Comparison of ENCODE assay signal across 19 cellular contexts in genomic region chr22:29122041-29122440, GRCh38. TPM values are rescaled to one million over a fixed set of nuclear protein-coding genes. Genes with fewer than 3 reads are reported as not detected.
DNase-seq lines count a peak whose midpoint lies in the region; ATAC-seq, FAIRE-seq and TF ChIP-seq lines count a peak whose summit lies in the region.
"Had no signal": no experiment of that assay in that cellular context is flagged by ENCODE, and none has a peak within 500 bp of the region (broad histone marks: within the 10 kb centered on the region; RNA-seq: fewer than 3 reads in every experiment).

No MANE protein-coding gene starts in this region.

- no peak for DNase-seq in HepG2 (ENCODE audit: low spot score)
- no peak for DNase-seq in right lobe of liver
- peak; percentile 21 for DNase-seq in OCI-M1 (lab: John Stamatoyannopoulos, UW)
- no peak for DNase-seq in activated T-helper 2 cell treated with anti-CD3 and anti-CD28 coated beads, Interferon-gamma antibody, Interleukin-2, Interleukin-4, amounts not matched to agents 10 μg/mL and 5 μg/mL and 100 μg/mL, durations not matched to agents 14 hours and 24 hours and 36 hours (ENCODE audit: low spot score)
- DNase-seq in stimulated activated effector memory CD8-positive, alpha-beta T cell treated with anti-CD3 and anti-CD28 coated beads, Interleukin-12 subunit alpha, Interleukin-12 subunit beta, amount 100 ng/mL, for 72 hours (ENCODE audit: low spot score in 2 of 2), result no peak
- DNase-seq in GM23248, result no peak
- DNase-seq in mesendoderm, result no peak
- DNase-seq in NCI-H526 (lab: John Stamatoyannopoulos, UW), result no peak
- DNase-seq: CD8-positive, alpha-beta T cell; DMS79; HCEC 1CT; NCI-H1105 treated with DMSO at 0.1 percent for 48 hours; NCI-H1694; NCI-H82; PC-3; RPMI8226; SHP77 treated with DMSO at 0.1 percent for 48 hours had no signal

- no peak overlapping the region for H2BK120ac ChIP-seq in mesendoderm (ENCODE audit: low read depth, low read length)

- BruUV-seq in HepG2 (replicated peaks; lab: Mats Ljungman, UMichigan), result no TSS peak

- TF ChIP-seq RAD21 in HepG2 (CRISPR knock-in tag; IDR thresholded peaks at IDR 0.05), result no peak

- no peaks in the 10 kb centered on the region for H3K79me2 ChIP-seq in HepG2 (ENCODE audit: insufficient read depth, low read length)
- no peaks in the 10 kb centered on the region for H3K79me2 ChIP-seq in GM23248 (ENCODE audit: insufficient read depth)
- H3K79me2 ChIP-seq in mesendoderm (ENCODE audit: control insufficient read depth, insufficient read depth, low read length), result no peaks in the 10 kb centered on the region

- H4K8ac ChIP-seq in mesendoderm (ENCODE audit: low read depth, low read length), result no peak overlapping the region

- CTCF ChIA-PET in HepG2 (lab: Yijun Ruan, JAX; ENCODE audit: low intra/inter-chr PET ratio, low total read pairs), result no interaction called here

- H3K27ac ChIP-seq in HepG2 (ENCODE audit: extremely low read length, insufficient read depth, low read length) (no peak overlapping the region), right lobe of liver (no peak overlapping the region), GM23248 (no peak overlapping the region), mesendoderm (ENCODE audit: low read depth, low read length) (no peak overlapping the region)
- H3K27ac ChIP-seq: BLaER1 treated with 17β-estradiol and CSF1 and Interleukin-3, amounts not matched to agents 10 nM and 100 nM; HL-60 had no signal

- peaks cover 15% of the 10 kb centered on the region for H3K27me3 Mint-ChIP-seq in activated T-helper 2 cell treated with anti-CD3 and anti-CD28 coated beads, Interferon-gamma antibody, Interleukin-2, Interleukin-4, amounts not matched to agents 10 μg/mL and 5 μg/mL and 100 μg/mL, durations not matched to agents 14 hours and 24 hours and 36 hours (ENCODE audit: low read depth)

- no peaks in the 10 kb centered on the region for H3K9me3 ChIP-seq in HepG2 (ENCODE audit: low read length)
- H3K9me3 ChIP-seq in right lobe of liver, result no peaks in the 10 kb centered on the region
- H3K9me3 ChIP-seq in GM23248 (ENCODE audit: low read depth), result no peaks in the 10 kb centered on the region

- no peak for TF ChIP-seq POLR2A in HepG2 (IDR thresholded peaks at IDR 0.05; ENCODE audit: insufficient read depth in 1 of 2, low read depth in 2 of 2, low read length in 2 of 2)
- no peak for TF ChIP-seq POLR2A in right lobe of liver (IDR thresholded peaks at IDR 0.05)

- H3K23ac ChIP-seq in mesendoderm (ENCODE audit: low read length), result no peak overlapping the region

- no peak overlapping the region for H2BK15ac ChIP-seq in mesendoderm (replicated peaks; ENCODE audit: low read depth)

- TF ChIP-seq EP300 in HepG2 (IDR thresholded peaks at IDR 0.05; ENCODE audit: low read depth in 2 of 2, low read length in 2 of 2) (no peak), HepG2 (CRISPR knock-in tag; IDR thresholded peaks at IDR 0.05; ENCODE audit: borderline replicate concordance) (no peak)

- H4K5ac ChIP-seq in mesendoderm (ENCODE audit: low read length), result no peak overlapping the region

- peak overlapping the region; percentile 17 for H3K4me3 Mint-ChIP-seq in activated T-helper 2 cell treated with anti-CD3 and anti-CD28 coated beads, Interferon-gamma antibody, Interleukin-2, Interleukin-4, amounts not matched to agents 10 μg/mL and 5 μg/mL and 100 μg/mL, durations not matched to agents 14 hours and 24 hours and 36 hours (ENCODE audit: low read depth)
- H3K4me3 Mint-ChIP-seq in stimulated activated effector memory CD8-positive, alpha-beta T cell treated with anti-CD3 and anti-CD28 coated beads, Interleukin-12 subunit alpha, Interleukin-12 subunit beta, amount 100 ng/mL, for 72 hours, result no peak overlapping the region
- H3K4me3 Mint-ChIP-seq: CD8-positive, alpha-beta T cell had no signal

- intact Hi-C loops in HepG2 (cut with micrococcal nuclease; ENCODE audit: unreplicated experiment) (no loop called here), right lobe of liver (cut with DNase I) (no loop called here)
- intact Hi-C loops in activated T-helper 2 cell treated with anti-CD3 and anti-CD28 coated beads, Interferon-gamma antibody, Interleukin-2, Interleukin-4, amounts not matched to agents 10 μg/mL and 5 μg/mL and 100 μg/mL, durations not matched to agents 14 hours and 24 hours and 36 hours (cut with micrococcal nuclease), result no loop called here

- TF ChIP-seq CTCF in HepG2 (CRISPR knock-in tag; IDR thresholded peaks at IDR 0.05) (no peak), right lobe of liver (IDR thresholded peaks at IDR 0.05) (no peak)

- no peak for FAIRE-seq in HepG2 (lab: Jason Lieb, UNC)

- no peaks in the 10 kb centered on the region for H3F3A ChIP-seq in GM23248 (ENCODE audit: insufficient read depth)

- no peak overlapping the region for H3K9ac ChIP-seq in HepG2 (ENCODE audit: insufficient read depth, low read depth, low read length)
- H3K9ac ChIP-seq in GM23248, result no peak overlapping the region
- no peak overlapping the region for H3K9ac ChIP-seq in mesendoderm (ENCODE audit: low read length)
- H3K9ac ChIP-seq: BLaER1 treated with 17β-estradiol and CSF1 and Interleukin-3, amounts not matched to agents 10 nM and 100 nM had no signal

- peaks cover 7% of the 10 kb centered on the region for H3K36me3 Mint-ChIP-seq in activated T-helper 2 cell treated with anti-CD3 and anti-CD28 coated beads, Interferon-gamma antibody, Interleukin-2, Interleukin-4, amounts not matched to agents 10 μg/mL and 5 μg/mL and 100 μg/mL, durations not matched to agents 14 hours and 24 hours and 36 hours (ENCODE audit: low read depth)
- H3K36me3 Mint-ChIP-seq in stimulated activated effector memory CD8-positive, alpha-beta T cell treated with anti-CD3 and anti-CD28 coated beads, Interleukin-12 subunit alpha, Interleukin-12 subunit beta, amount 100 ng/mL, for 72 hours, result no peaks in the 10 kb centered on the region
- H3K36me3 Mint-ChIP-seq: CD8-positive, alpha-beta T cell had no signal

- no peak overlapping the region for H2BK5ac ChIP-seq in mesendoderm (ENCODE audit: low read length)

- H3K4me1 Mint-ChIP-seq in activated T-helper 2 cell treated with anti-CD3 and anti-CD28 coated beads, Interferon-gamma antibody, Interleukin-2, Interleukin-4, amounts not matched to agents 10 μg/mL and 5 μg/mL and 100 μg/mL, durations not matched to agents 14 hours and 24 hours and 36 hours (ENCODE audit: low read depth), result peaks cover 41% of the 10 kb centered on the region
- H3K4me1 Mint-ChIP-seq in stimulated activated effector memory CD8-positive, alpha-beta T cell treated with anti-CD3 and anti-CD28 coated beads, Interleukin-12 subunit alpha, Interleukin-12 subunit beta, amount 100 ng/mL, for 72 hours, result peaks cover 11% of the 10 kb centered on the region

- H3K4ac ChIP-seq in mesendoderm (ENCODE audit: low read depth, low read length), result no peak overlapping the region

- no peak overlapping the region for H3K4me3 ChIP-seq in HepG2 (replicated peaks in 1 of 3; ENCODE audit: insufficient read depth in 1 of 3, low read depth in 2 of 3, low read length in 3 of 3)
- no peak overlapping the region for H3K4me3 ChIP-seq in right lobe of liver
- H3K4me3 ChIP-seq in GM23248, result no peak overlapping the region
- H3K4me3 ChIP-seq in mesendoderm (ENCODE audit: low read length), result no peak overlapping the region
- H3K4me3 ChIP-seq: BLaER1 treated with 17β-estradiol and CSF1 and Interleukin-3, amounts not matched to agents 10 nM and 100 nM had no signal

- H3K36me3 ChIP-seq in HepG2 (replicated peaks in 1 of 2; ENCODE audit: control insufficient read depth in 1 of 2, insufficient read depth in 2 of 2, low read length in 2 of 2) (no peaks in the 10 kb centered on the region), right lobe of liver (peaks cover 0 to 3% (median 0%) of the 10 kb centered on the region in 4 donors), GM23248 (ENCODE audit: low read depth) (no peaks in the 10 kb centered on the region), mesendoderm (ENCODE audit: control insufficient read depth, insufficient read depth, low read length) (no peaks in the 10 kb centered on the region)
- H3K36me3 ChIP-seq: BLaER1 treated with 17β-estradiol and CSF1 and Interleukin-3, amounts not matched to agents 10 nM and 100 nM had no signal

- H2AFZ ChIP-seq in HepG2 (ENCODE audit: low read length), result no peak overlapping the region
- H2AFZ ChIP-seq in GM23248, result no peak overlapping the region

- H4K20me1 ChIP-seq in HepG2 (ENCODE audit: insufficient read depth, low read length) (no peaks in the 10 kb centered on the region), GM23248 (ENCODE audit: insufficient read depth) (no peaks in the 10 kb centered on the region)
- H4K20me1 ChIP-seq: BLaER1 treated with 17β-estradiol and CSF1 and Interleukin-3, amounts not matched to agents 10 nM and 100 nM had no signal

- in situ Hi-C loops in HepG2 (cut with HindIII; ENCODE audit: extremely low pct_ligation_motif_present, low pct_unique_long_range_greater_than_20kb), result no loop called here
- in situ Hi-C loops in GM23248 (cut with MboI), result no loop called here

- H3K27me3 ChIP-seq in HepG2 (ENCODE audit: control insufficient read depth in 1 of 2, insufficient read depth in 2 of 2, low read length in 2 of 2) (no peaks in the 10 kb centered on the region), right lobe of liver (no peaks in the 10 kb centered on the region), GM23248 (replicated peaks; ENCODE audit: insufficient read depth) (no peaks in the 10 kb centered on the region), mesendoderm (ENCODE audit: insufficient read depth, low read length, poor library complexity) (no peaks in the 10 kb centered on the region)
- H3K27me3 ChIP-seq: BLaER1 treated with 17β-estradiol and CSF1 and Interleukin-3, amounts not matched to agents 10 nM and 100 nM had no signal

- POLR2A ChIA-PET in HepG2 (lab: Yijun Ruan, JAX), result no interaction called here

- H3K56ac ChIP-seq in mesendoderm (ENCODE audit: low read length), result no peak overlapping the region

- ATAC-seq in HepG2, result no peak
- no peak for ATAC-seq in right lobe of liver
- ATAC-seq in stimulated activated effector memory CD8-positive, alpha-beta T cell treated with anti-CD3 and anti-CD28 coated beads, Interleukin-12 subunit alpha, Interleukin-12 subunit beta, amount 100 ng/mL, for 72 hours, result peak; percentile 62
- ATAC-seq: CD8-positive, alpha-beta T cell; PC-3 had no signal

- H2AK5ac ChIP-seq in mesendoderm (ENCODE audit: low read length), result no peak overlapping the region

- H3K9me2 ChIP-seq in GM23248 (ENCODE audit: insufficient read depth), result no peaks in the 10 kb centered on the region

- H3K27ac Mint-ChIP-seq in activated T-helper 2 cell treated with anti-CD3 and anti-CD28 coated beads, Interferon-gamma antibody, Interleukin-2, Interleukin-4, amounts not matched to agents 10 μg/mL and 5 μg/mL and 100 μg/mL, durations not matched to agents 14 hours and 24 hours and 36 hours, result no peak overlapping the region
- no peak overlapping the region for H3K27ac Mint-ChIP-seq in stimulated activated effector memory CD8-positive, alpha-beta T cell treated with anti-CD3 and anti-CD28 coated beads, Interleukin-12 subunit alpha, Interleukin-12 subunit beta, amount 100 ng/mL, for 72 hours
- H3K27ac Mint-ChIP-seq: CD8-positive, alpha-beta T cell had no signal

- H3K79me1 ChIP-seq in mesendoderm (ENCODE audit: low read length), result no peaks in the 10 kb centered on the region

- H3K4me1 ChIP-seq in HepG2 (ENCODE audit: insufficient read depth, low read length) (peaks cover 32% of the 10 kb centered on the region), right lobe of liver (peaks cover 0 to 23% (median 0%) of the 10 kb centered on the region in 4 donors), GM23248 (ENCODE audit: insufficient read depth) (no peaks in the 10 kb centered on the region), mesendoderm (ENCODE audit: control insufficient read depth, low read depth, low read length) (no peaks in the 10 kb centered on the region)
- H3K4me1 ChIP-seq: BLaER1 treated with 17β-estradiol and CSF1 and Interleukin-3, amounts not matched to agents 10 nM and 100 nM had no signal

- peaks cover 18% of the 10 kb centered on the region for H3K9me3 Mint-ChIP-seq in activated T-helper 2 cell treated with anti-CD3 and anti-CD28 coated beads, Interferon-gamma antibody, Interleukin-2, Interleukin-4, amounts not matched to agents 10 μg/mL and 5 μg/mL and 100 μg/mL, durations not matched to agents 14 hours and 24 hours and 36 hours
- peaks cover 5% of the 10 kb centered on the region for H3K9me3 Mint-ChIP-seq in stimulated activated effector memory CD8-positive, alpha-beta T cell treated with anti-CD3 and anti-CD28 coated beads, Interleukin-12 subunit alpha, Interleukin-12 subunit beta, amount 100 ng/mL, for 72 hours

- H3K18ac ChIP-seq in mesendoderm (ENCODE audit: low read length), result no peak overlapping the region

- no peak overlapping the region for H3K4me2 ChIP-seq in HepG2 (ENCODE audit: low read depth, low read length)
- no peak overlapping the region for H3K4me2 ChIP-seq in GM23248 (ENCODE audit: unreplicated experiment)
- no peak overlapping the region for H3K4me2 ChIP-seq in mesendoderm (ENCODE audit: low read length)
- H3K4me2 ChIP-seq: BLaER1 treated with 17β-estradiol and CSF1 and Interleukin-3, amounts not matched to agents 10 nM and 100 nM had no signal

RNA-seq across cellular contexts. Expression of gene KREMEN1, which starts 49.2 kb away (rescaled TPM):
- total RNA-seq in HepG2 (2016; rRNA removed; fragmentation: Illumina TruSeq; extraction: Trizol) (10.2 and 13.8 TPM in 2 replicates), right lobe of liver (1 to 10 TPM; 1.7 to 6.7 (median 3.0) TPM)
- 1.6 and 2.8 TPM in 2 replicates for total RNA-seq in HepG2 (2016; cell fraction: cytosol; rRNA removed; fragmentation: Illumina TruSeq; extraction: Trizol; ENCODE audit: low read depth)
- 8.1 and 13.9 TPM in 2 replicates for total RNA-seq in HepG2 (2016; cell fraction: insoluble cytoplasmic fraction; rRNA removed; fragmentation: Illumina TruSeq; extraction: Trizol)
- total RNA-seq in HepG2 (2016; cell fraction: membrane; rRNA removed; fragmentation: Illumina TruSeq; extraction: Trizol), result 6.5 and 7.3 TPM in 2 replicates
- total RNA-seq in HepG2 (2016; cell fraction: nucleus; rRNA removed; fragmentation: Illumina TruSeq; extraction: Trizol), result 10.2 and 12.6 TPM in 2 replicates
- polyA plus RNA-seq in HepG2 (2011; rRNA removed) (8.9 and 9.8 TPM in 2 replicates), GM23248 (2016; fragmentation: Nextera tagmentation; extraction: Ambion mirVana) (4.3 and 4.5 TPM in 2 replicates)
- 8.5 and 10.8 TPM in 2 replicates for polyA plus RNA-seq in HepG2 (2011; cell fraction: cytosol; rRNA removed)
- 5.2 and 6.3 TPM in 2 replicates for polyA plus RNA-seq in HepG2 (2011; cell fraction: nucleus; rRNA removed)
- polyA plus RNA-seq in HepG2 (2012), result 5.6 and 7.9 TPM in 2 replicates
- 1.5 TPM in 2 replicates for polyA plus RNA-seq in HepG2 (2016; cell fraction: cytosol; fragmentation: Illumina TruSeq; extraction: Trizol; ENCODE audit: low read depth)
- polyA plus RNA-seq in HepG2 (2016; cell fraction: insoluble cytoplasmic fraction; fragmentation: Illumina TruSeq; extraction: Trizol; ENCODE audit: low read depth), result 9.5 and 11.0 TPM in 2 replicates
- 4.1 and 5.6 TPM in 2 replicates for polyA plus RNA-seq in HepG2 (2016; cell fraction: membrane; fragmentation: Illumina TruSeq; extraction: Trizol; ENCODE audit: low read depth)
- 20.4 and 21.5 TPM in 2 replicates for polyA plus RNA-seq in HepG2 (2016; cell fraction: nucleus; fragmentation: Illumina TruSeq; extraction: Trizol; ENCODE audit: insufficient read depth, low read depth)
- polyA minus RNA-seq in HepG2 (2011; rRNA and poly(A)+ RNA removed; ENCODE audit: low replicate concordance), result 1.5 and 13.8 TPM in 2 replicates
- polyA minus RNA-seq in HepG2 (2011; cell fraction: cytosol; rRNA and poly(A)+ RNA removed), result 5.3 and 6.3 TPM in 2 replicates
- 1.8 and 2.7 TPM in 2 replicates for polyA minus RNA-seq in HepG2 (2011; cell fraction: nucleus; rRNA and poly(A)+ RNA removed)
- 0.23 and 0.27 TPM in 2 replicates for total RNA-seq in activated T-helper 2 cell treated with anti-CD3 and anti-CD28 coated beads, Interferon-gamma antibody, Interleukin-2, Interleukin-4, amounts not matched to agents 10 μg/mL and 5 μg/mL and 100 μg/mL, durations not matched to agents 14 hours and 24 hours and 36 hours
- total RNA-seq in GM23248 (2014; rRNA removed; shearing (Covaris generic)), result 2.7 and 4.4 TPM in 2 replicates
- polyA plus RNA-seq in mesendoderm (2013, experiment 1 of 2), result 1.6 TPM
- 1.5 TPM for polyA plus RNA-seq in mesendoderm (2013, experiment 2 of 2)
- total RNA-seq: CD8-positive, alpha-beta T cell had no signal
